Comparison of ENCODE assay signal across 17 cellular contexts in the genomic region with DNA sequence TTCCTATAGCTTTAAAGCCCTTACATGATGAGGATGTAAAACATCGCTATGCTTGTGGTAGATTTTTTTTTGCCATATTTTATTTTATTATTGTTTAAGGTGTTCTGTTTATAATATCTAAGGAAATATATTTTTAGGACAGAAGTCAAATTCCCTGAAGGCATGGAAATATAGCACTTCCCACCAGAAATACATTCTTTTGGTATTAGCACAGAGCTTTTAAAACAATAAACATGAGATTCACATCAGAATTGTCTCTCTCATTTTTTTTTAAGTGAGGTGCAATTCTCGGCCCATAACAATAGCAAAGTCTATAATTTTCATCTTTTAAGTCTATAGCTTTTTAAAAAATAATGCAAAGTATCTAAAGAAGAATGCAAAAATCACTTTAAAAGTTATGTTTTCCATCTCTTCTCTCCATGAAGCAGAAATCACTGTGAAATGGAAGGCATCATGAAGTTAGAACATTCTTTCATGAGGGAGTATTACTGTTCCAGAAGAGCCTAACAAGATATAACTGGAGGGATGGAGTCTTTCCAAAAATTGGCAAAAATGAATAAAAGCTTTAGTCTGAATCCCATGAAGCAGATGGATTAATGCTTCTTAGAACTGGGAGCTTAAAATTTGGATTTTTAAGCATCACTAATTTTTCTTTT.
DNase-seq lines count a peak whose midpoint lies in the region; ATAC-seq and TF ChIP-seq lines count a peak whose summit lies in the region.
"Had no signal": no experiment of that assay in that cellular context is flagged by ENCODE, and none has a peak within 500 bp of the region (broad histone marks: within the 10 kb centered on the region; RNA-seq: fewer than 3 reads in every experiment).

No MANE protein-coding gene starts in this region.

- no peak overlapping the region for H2BK20ac ChIP-seq in IMR-90 (ENCODE audit: low read depth, low read length)

- H2AK5ac ChIP-seq in IMR-90 (ENCODE audit: low read depth, low read length), result no peak overlapping the region

- H2AFZ ChIP-seq in IMR-90 (replicated peaks; ENCODE audit: low read length, poor library complexity), result no peak overlapping the region

- CTCF ChIA-PET in IMR-90 (lab: Yijun Ruan, JAX), result interaction anchor here (0.6 kb wide), 2 partner anchors 14 to 300 kb away, joined by 3 read pairs; no protein-coding TSS in a partner anchor
- CTCF ChIA-PET in CD4-positive, alpha-beta memory T cell (lab: Charles Lee; ENCODE audit: partially characterized antibody), result interaction anchor here (0.7 to 5.9 kb wide), 16 partner anchors 8 to 574 kb away, joined by 3 to 64 read pairs (median 5); partner anchors contain the start of gene TRIB2

- ATAC-seq in IMR-90 (ENCODE audit: low read depth), result no peak
- ATAC-seq: A549 had no signal

- no peak overlapping the region for H3K4ac ChIP-seq in IMR-90 (ENCODE audit: low read depth, low read length)

- H3K56ac ChIP-seq in IMR-90 (ENCODE audit: extremely low read depth, insufficient read depth, low read length), result no peak overlapping the region

- H3K36me3 Mint-ChIP-seq in chondrocyte (ENCODE audit: low read depth), result no peaks in the 10 kb centered on the region
- no peaks in the 10 kb centered on the region for H3K36me3 Mint-ChIP-seq in CD4-positive, alpha-beta memory T cell
- H3K36me3 Mint-ChIP-seq: CD8-positive, alpha-beta memory T cell had no signal

- DNase-seq in EL (peak; percentile 45), IMR-90 (peak; percentile 58), chondrocyte (ENCODE audit: low spot score) (no peak), lung microvascular endothelial cell (ENCODE audit: low read depth in 2 of 2) (peak; percentile 11 to 49), transverse colon (no peak), occipital lobe (lab: John Stamatoyannopoulos, UW) (no peak)
- DNase-seq in CD4-positive, alpha-beta memory T cell, result no peak
- DNase-seq in stimulated activated CD4-positive, alpha-beta T cell treated with anti-CD3 and anti-CD28 coated beads, Interleukin-1b, Interleukin-23, amount 100 ng/mL, for 48 hours, result no peak
- DNase-seq: CD8-positive, alpha-beta memory T cell; H9; NCI-H1694 treated with DMSO at 0.1 percent for 48 hours; NCI-H2107; NCI-H510A; NCI-H748 treated with DMSO at 0.1 percent for 48 hours; SIG-M5 had no signal

- no peak overlapping the region for H3K18ac ChIP-seq in IMR-90 (ENCODE audit: low read depth, low read length)

- no peak overlapping the region; the same call in 2 of the 3 replicates for H2BK15ac ChIP-seq in IMR-90 (ENCODE audit: low read depth, low read length)

- H4K20me1 ChIP-seq in IMR-90 (ENCODE audit: insufficient read depth, low read length), result no peaks in the 10 kb centered on the region
- H4K20me1 ChIP-seq: BLaER1 treated with 17β-estradiol and CSF1 and Interleukin-3, amounts not matched to agents 10 nM and 100 nM had no signal

- H4K8ac ChIP-seq in IMR-90 (ENCODE audit: low read depth in 2 of 2, low read length in 2 of 2), result no peak overlapping the region

- H3K9me3 ChIP-seq in IMR-90 (ENCODE audit: control insufficient read depth, insufficient read depth, low read length), result no peaks in the 10 kb centered on the region
- no peaks in the 10 kb centered on the region for H3K9me3 ChIP-seq in transverse colon
- H3K9me3 ChIP-seq in CD4-positive, alpha-beta memory T cell (ENCODE audit: control insufficient read depth in 1 of 2, low read length in 2 of 2), result no peaks in the 10 kb centered on the region
- H3K9me3 ChIP-seq: A549; BLaER1 treated with 17β-estradiol and CSF1 and Interleukin-3, amounts not matched to agents 10 nM and 100 nM had no signal

- H3K27ac Mint-ChIP-seq in chondrocyte (ENCODE audit: unreplicated experiment), result peak overlapping the region; percentile 89
- no peak overlapping the region for H3K27ac Mint-ChIP-seq in CD4-positive, alpha-beta memory T cell
- H3K27ac Mint-ChIP-seq: CD8-positive, alpha-beta memory T cell had no signal

- no peak overlapping the region for H2AK9ac ChIP-seq in IMR-90 (replicated peaks; ENCODE audit: low read depth, low read length, poor library complexity)

- H3K14ac ChIP-seq in IMR-90 (replicated peaks; ENCODE audit: low read depth, low read length), result no peak overlapping the region

- H4K91ac ChIP-seq in IMR-90 (ENCODE audit: insufficient read depth, low read depth, low read length), result no peak overlapping the region

- no peak overlapping the region for H2BK5ac ChIP-seq in IMR-90 (ENCODE audit: low read depth, low read length, poor library complexity, severe bottlenecking)

- H3K27me3 ChIP-seq in IMR-90 (ENCODE audit: control insufficient read depth, insufficient read depth, low read length) (no peaks in the 10 kb centered on the region), transverse colon (no peaks in the 10 kb centered on the region)
- H3K27me3 ChIP-seq in CD4-positive, alpha-beta memory T cell (ENCODE audit: insufficient read depth, low read length), result no peaks in the 10 kb centered on the region
- H3K27me3 ChIP-seq: BLaER1 treated with 17β-estradiol and CSF1 and Interleukin-3, amounts not matched to agents 10 nM and 100 nM had no signal

- WGBS in IMR-90 (ENCODE audit: extremely low coverage in 2 of 2, insufficient read length in 1 of 2), 2 experiments, result no CpG with 5 or more reads among the region's 2 CpGs
- WGBS in transverse colon (ENCODE audit: low coverage in 1 of 2), 2 donors, result 84 to 85% methylated on average over 2 of the region's 2 CpGs

- TF ChIP-seq CTCF in IMR-90 (conservative IDR thresholded peaks at IDR 0.05; ENCODE audit: low read depth, low read length) (no peak), chondrocyte (IDR thresholded peaks at IDR 0.05) (no peak), transverse colon (IDR thresholded peaks at IDR 0.05) (no peak)

- peaks cover 76% of the 10 kb centered on the region for H3K4me1 Mint-ChIP-seq in chondrocyte (ENCODE audit: low read depth)
- H3K4me1 Mint-ChIP-seq in CD4-positive, alpha-beta memory T cell, result peaks cover 31 to 61% (median 47%) of the 10 kb centered on the region in 4 donors

- H3K27ac ChIP-seq in IMR-90 (ENCODE audit: insufficient read depth, low read length) (no peak overlapping the region), transverse colon (no peak overlapping the region)
- H3K27ac ChIP-seq in CD4-positive, alpha-beta memory T cell (ENCODE audit: low read depth, low read length), result no peak overlapping the region
- H3K27ac ChIP-seq: A549; BLaER1 treated with 17β-estradiol and CSF1 and Interleukin-3, amounts not matched to agents 10 nM and 100 nM had no signal

- no peak overlapping the region for H2BK120ac ChIP-seq in IMR-90 (ENCODE audit: low read depth, low read length)

- TF ChIP-seq RAD21 in IMR-90 (IDR thresholded peaks at IDR 0.05; ENCODE audit: low read length), result no peak

- H3K9me3 Mint-ChIP-seq in chondrocyte (ENCODE audit: low read depth), result no peaks in the 10 kb centered on the region
- H3K9me3 Mint-ChIP-seq in CD4-positive, alpha-beta memory T cell, result no peaks in the 10 kb centered on the region
- H3K9me3 Mint-ChIP-seq: CD8-positive, alpha-beta memory T cell; H9 had no signal

- H3K36me3 ChIP-seq in IMR-90 (ENCODE audit: control insufficient read depth, insufficient read depth, low read length) (no peaks in the 10 kb centered on the region), transverse colon (no peaks in the 10 kb centered on the region)
- H3K36me3 ChIP-seq in CD4-positive, alpha-beta memory T cell (ENCODE audit: insufficient read depth, low read length), result no peaks in the 10 kb centered on the region
- H3K36me3 ChIP-seq: BLaER1 treated with 17β-estradiol and CSF1 and Interleukin-3, amounts not matched to agents 10 nM and 100 nM had no signal

- H3K9me1 ChIP-seq in IMR-90 (ENCODE audit: insufficient read depth, low read length), result peaks cover 9% of the 10 kb centered on the region; the same call in 1 of the 2 replicates

- POLR2A ChIA-PET in IMR-90 (lab: Charles Lee; ENCODE audit: unreplicated experiment), result interaction anchor here (0.7 to 0.8 kb wide), 2 partner anchors 51 to 932 kb away, joined by 3 to 4 read pairs; no protein-coding TSS in a partner anchor
- POLR2A ChIA-PET in CD4-positive, alpha-beta memory T cell (lab: Charles Lee; ENCODE audit: partially characterized antibody), result interaction anchor here (0.6 to 2.6 kb wide), 6 partner anchors 130 to 687 kb away, joined by 3 to 36 read pairs (median 3); partner anchors contain the start of genes LPIN1 and TRIB2

- in situ Hi-C loops in IMR-90 (cut with MboI; ENCODE audit: low sequenced_read_pairs) (no loop called here), transverse colon (cut with MboI; ENCODE audit: low pct_ligation_motif_present in 1 of 4, low pct_unique_long_range_greater_than_20kb in 1 of 4, low sequenced_read_pairs in 3 of 4) (no loop called here)

- H3K4me3 Mint-ChIP-seq in chondrocyte (ENCODE audit: unreplicated experiment), result no peak overlapping the region
- no peak overlapping the region for H3K4me3 Mint-ChIP-seq in CD4-positive, alpha-beta memory T cell
- H3K4me3 Mint-ChIP-seq: H9 had no signal

- BruUV-seq in IMR-90 (replicated peaks; lab: Mats Ljungman, UMichigan), result no TSS peak

- H3K4me3 ChIP-seq in IMR-90 (ENCODE audit: insufficient read depth, low read depth, low read length), result no peak overlapping the region
- H3K4me3 ChIP-seq in transverse colon, result no peak overlapping the region
- no peak overlapping the region for H3K4me3 ChIP-seq in CD4-positive, alpha-beta memory T cell (ENCODE audit: low read length in 2 of 2)
- H3K4me3 ChIP-seq: A549; BLaER1 treated with 17β-estradiol and CSF1 and Interleukin-3, amounts not matched to agents 10 nM and 100 nM had no signal

- dilution Hi-C loops in IMR-90 (cut with HindIII; ENCODE audit: low sequenced_read_pairs, unreplicated experiment), result no loop called here

- no peaks in the 10 kb centered on the region for H3K27me3 Mint-ChIP-seq in chondrocyte (ENCODE audit: low read depth)
- no peaks in the 10 kb centered on the region for H3K27me3 Mint-ChIP-seq in CD4-positive, alpha-beta memory T cell
- H3K27me3 Mint-ChIP-seq: CD8-positive, alpha-beta memory T cell had no signal

- intact Hi-C loops in IMR-90 (cut with micrococcal nuclease) (loop anchor here (10.0 kb wide), 1 partner anchor 378 kb away; no protein-coding TSS in a partner anchor), transverse colon (cut with DNase I; ENCODE audit: low total_unique reads) (no loop called here)
- intact Hi-C loops in CD4-positive, alpha-beta memory T cell (cut with micrococcal nuclease), result loop anchor here (5.0 kb wide), 2 partner anchors 124 to 284 kb away; partner anchors contain the start of gene TRIB2

- H3K4me1 ChIP-seq in IMR-90 (ENCODE audit: control insufficient read depth, insufficient read depth, low read length) (peaks cover 18% of the 10 kb centered on the region), transverse colon (peaks cover 0 to 6% (median 0%) of the 10 kb centered on the region in 4 donors)
- peaks cover 47% of the 10 kb centered on the region for H3K4me1 ChIP-seq in CD4-positive, alpha-beta memory T cell (ENCODE audit: insufficient read depth, low read length)
- H3K4me1 ChIP-seq: A549 had no signal

- no peak overlapping the region for H4K5ac ChIP-seq in IMR-90 (ENCODE audit: low read depth, low read length)

- no peaks in the 10 kb centered on the region for H3K79me1 ChIP-seq in IMR-90 (ENCODE audit: low read depth in 1 of 2, low read length in 2 of 2)

- H3K23ac ChIP-seq in IMR-90 (ENCODE audit: low read depth, low read length), result no peak overlapping the region

- no peak overlapping the region for H3K9ac ChIP-seq in IMR-90 (ENCODE audit: low read depth, low read length)
- H3K9ac ChIP-seq: BLaER1 treated with 17β-estradiol and CSF1 and Interleukin-3, amounts not matched to agents 10 nM and 100 nM had no signal

- no peak for TF ChIP-seq POLR2A in IMR-90 (IDR thresholded peaks at IDR 0.05; ENCODE audit: low read depth, low read length)
- TF ChIP-seq POLR2A in transverse colon (IDR thresholded peaks at IDR 0.05), result no peak

- no peak overlapping the region for H3K4me2 ChIP-seq in IMR-90 (ENCODE audit: low read depth, low read length)
- H3K4me2 ChIP-seq: A549; BLaER1 treated with 17β-estradiol and CSF1 and Interleukin-3, amounts not matched to agents 10 nM and 100 nM had no signal

- TF ChIP-seq EP300 in transverse colon (IDR thresholded peaks at IDR 0.05; ENCODE audit: low read depth), result no peak

Comparison
In these comparisons a context has a peak if more than half of its experiments do, and no peak if none do; other contexts are left out.
1. DNase-seq: peak in EL (single experiment), IMR-90 (single experiment) and lung microvascular endothelial cell (2 of 2); none in chondrocyte (single experiment), transverse colon (single experiment), CD4-positive, alpha-beta memory T cell (0 of 5), occipital lobe (single experiment) and stimulated activated CD4-positive, alpha-beta T cell treated with anti-CD3 and anti-CD28 coated beads, Interleukin-1b, Interleukin-23, amount 100 ng/mL, for 48 hours (single experiment).